9 cellular contexts compared by ENCODE assay signal in genomic region chr4:121765368-121765705, GRCh38. TPM values are rescaled to one million over a fixed set of nuclear protein-coding genes. Genes with fewer than 3 reads are reported as not detected.
DNase-seq lines count a peak whose midpoint lies in the region; ATAC-seq, FAIRE-seq and TF ChIP-seq lines count a peak whose summit lies in the region.
"Had no signal": no experiment of that assay in that cellular context is flagged by ENCODE, and none has a peak within 500 bp of the region (broad histone marks: within the 10 kb centered on the region; RNA-seq: fewer than 3 reads in every experiment).

No MANE protein-coding gene starts in this region.

- no peaks in the 10 kb centered on the region for H3K9me3 Mint-ChIP-seq in activated naive CD4-positive, alpha-beta T cell treated with anti-CD3 and anti-CD28 coated beads, Interleukin-2, amount 10 ng/mL, durations not matched to agents 7 days and 5 days

- no peak for DNase-seq in activated naive CD4-positive, alpha-beta T cell treated with anti-CD3 and anti-CD28 coated beads, Interleukin-2, amount 10 ng/mL, durations not matched to agents 7 days and 5 days
- DNase-seq in activated naive CD4-positive, alpha-beta T cell treated with anti-CD3 and anti-CD28 coated beads, Interleukin-2, amount 50 U/mL, for 16 hours: no peak
- DNase-seq in GM12878 (ENCODE audit: low read depth, low spot score): no peak
- DNase-seq in lower lobe of right lung: no peak
- no peak for DNase-seq in SIG-M5 treated with dmso at 0.1 percent for 504 hours (lab: John Stamatoyannopoulos, UW; ENCODE audit: unreplicated experiment)
- DNase-seq in NCI-H128 (lab: John Stamatoyannopoulos, UW; ENCODE audit: unreplicated experiment): no peak
- DNase-seq: stimulated activated CD4-positive, alpha-beta T cell treated with anti-CD3 and anti-CD28 coated beads, Interleukin-1b, Interleukin-23, amount 100 ng/mL, for 48 hours had no signal

- FAIRE-seq in GM12878 (lab: Jason Lieb, UNC): no peak

- H3K9ac ChIP-seq in GM12878 (ENCODE audit: control insufficient read depth, insufficient read depth, low read length): no peak overlapping the region

- no TSS peak for BruUV-seq in GM12878 (replicated peaks; lab: Mats Ljungman, UMichigan)

- H3K4me1 ChIP-seq in GM12878 (ENCODE audit: control insufficient read depth, insufficient read depth, low read length): no peaks in the 10 kb centered on the region
- H3K4me1 ChIP-seq in lower lobe of right lung: peaks cover 5% of the 10 kb centered on the region
- peaks cover 3% of the 10 kb centered on the region for H3K4me1 ChIP-seq in thymus (ENCODE audit: control insufficient read depth, insufficient read depth, low read length)

- in situ Hi-C loops in GM12878 (cut with MboI): no loop called here

- H3K27me3 ChIP-seq in GM12878 (replicated peaks in 1 of 2; ENCODE audit: control insufficient read depth in 2 of 2, insufficient read depth in 2 of 2, low read length in 1 of 2) (peaks cover 1 to 5% of the 10 kb centered on the region in 2 experiments; a peak in 3 of 4 replicates), lower lobe of right lung (ENCODE audit: low read depth) (peaks cover 24% of the 10 kb centered on the region), thymus (ENCODE audit: control insufficient read depth, insufficient read depth) (peaks cover 26% of the 10 kb centered on the region)

- H3K27me3 Mint-ChIP-seq in activated naive CD4-positive, alpha-beta T cell treated with anti-CD3 and anti-CD28 coated beads, Interleukin-2, amount 10 ng/mL, durations not matched to agents 7 days and 5 days: peaks cover 67% of the 10 kb centered on the region

- no peaks in the 10 kb centered on the region for H4K20me1 ChIP-seq in GM12878 (ENCODE audit: control insufficient read depth, insufficient read depth)

- no peak overlapping the region for H3K27ac Mint-ChIP-seq in activated naive CD4-positive, alpha-beta T cell treated with anti-CD3 and anti-CD28 coated beads, Interleukin-2, amount 10 ng/mL, durations not matched to agents 7 days and 5 days

- H3K36me3 ChIP-seq in GM12878 (ENCODE audit: control insufficient read depth in 2 of 2, insufficient read depth in 2 of 2, low read length in 1 of 2) (no peaks in the 10 kb centered on the region), lower lobe of right lung (no peaks in the 10 kb centered on the region), thymus (ENCODE audit: control insufficient read depth, insufficient read depth) (no peaks in the 10 kb centered on the region)

- H3K27ac ChIP-seq in GM12878 (ENCODE audit: control insufficient read depth, insufficient read depth) (no peak overlapping the region), lower lobe of right lung (no peak overlapping the region), thymus (ENCODE audit: low read depth) (no peak overlapping the region)

- POLR2A ChIA-PET in GM12878 (lab: Charles Lee): no interaction called here

- no peak overlapping the region for H2AFZ ChIP-seq in GM12878 (ENCODE audit: control insufficient read depth, low read depth, low read length)

- TF ChIP-seq CTCF in GM12878 (IDR thresholded peaks at IDR 0.05 in 2 of 3, conservative IDR thresholded peaks at IDR 0.05 in 1 of 3; ENCODE audit: control insufficient read depth in 2 of 3, extremely low read depth in 1 of 3, insufficient read depth in 1 of 3, low read depth in 3 of 3, low read length in 3 of 3) (no peak), lower lobe of right lung (IDR thresholded peaks at IDR 0.05) (no peak)

- TF ChIP-seq RAD21 in GM12878 (IDR thresholded peaks at IDR 0.05; ENCODE audit: insufficient read depth, low read depth, low read length): no peak

- TF ChIP-seq EP300 in GM12878 (IDR thresholded peaks at IDR 0.05; ENCODE audit: borderline replicate concordance in 1 of 2, control insufficient read depth in 1 of 2, low read depth in 2 of 2, low read length in 2 of 2): no peak

- H3K9me3 ChIP-seq in GM12878 (replicated peaks; ENCODE audit: control insufficient read depth, insufficient read depth, low read length) (no peaks in the 10 kb centered on the region; the same call in 2 of the 3 replicates), lower lobe of right lung (no peaks in the 10 kb centered on the region), thymus (ENCODE audit: control insufficient read depth) (no peaks in the 10 kb centered on the region)

- H3K4me2 ChIP-seq in GM12878 (ENCODE audit: control insufficient read depth, insufficient read depth): peak overlapping the region; percentile 45

- peak overlapping the region; percentile 2; the same call in 1 of the 2 replicates for H3K4me3 ChIP-seq in GM12878
- peak overlapping the region; percentile 47 for H3K4me3 ChIP-seq in lower lobe of right lung
- peak overlapping the region; percentile 58 for H3K4me3 ChIP-seq in thymus (ENCODE audit: low read length)

- RAD21 ChIA-PET in GM12878 (lab: Charles Lee; ENCODE audit: unreplicated experiment): no interaction called here

- no peaks in the 10 kb centered on the region for H3K36me3 Mint-ChIP-seq in activated naive CD4-positive, alpha-beta T cell treated with anti-CD3 and anti-CD28 coated beads, Interleukin-2, amount 10 ng/mL, durations not matched to agents 7 days and 5 days

- peak overlapping the region; percentile 47 for H3K4me3 Mint-ChIP-seq in activated naive CD4-positive, alpha-beta T cell treated with anti-CD3 and anti-CD28 coated beads, Interleukin-2, amount 10 ng/mL, durations not matched to agents 7 days and 5 days

- no peak for ATAC-seq in GM12878
- ATAC-seq in lower lobe of right lung: no peak
- ATAC-seq in GM18511 (IDR thresholded peaks at IDR 0.05; ENCODE audit: unreplicated experiment): no peak

- WGBS in GM12878 (ENCODE audit: insufficient coverage, insufficient replicate concordance, low lambda C conversion rate, missing lambda C conversion rate): 26% methylated on average over 16 of the region's 16 CpGs
- 24% methylated on average over 16 of the region's 16 CpGs for WGBS in thymus

- peaks cover 12% of the 10 kb centered on the region for H3K4me1 Mint-ChIP-seq in activated naive CD4-positive, alpha-beta T cell treated with anti-CD3 and anti-CD28 coated beads, Interleukin-2, amount 10 ng/mL, durations not matched to agents 7 days and 5 days

- intact Hi-C loops in GM12878 (cut with micrococcal nuclease; ENCODE audit: unreplicated experiment) (no loop called here), lower lobe of right lung (cut with DNase I) (no loop called here)

- no peaks in the 10 kb centered on the region for H3K79me2 ChIP-seq in GM12878 (ENCODE audit: control insufficient read depth, insufficient read depth, low read length)

- SMC1A ChIA-PET in GM12878 (lab: Charles Lee; ENCODE audit: uncharacterized antibody, unreplicated experiment): interaction anchor here (6.4 kb wide), 1 partner anchor 12 kb away, joined by 36 read pairs; no protein-coding TSS in a partner anchor

- CTCF ChIA-PET in activated naive CD4-positive, alpha-beta T cell treated with anti-CD3 and anti-CD28 coated beads, Interleukin-2, amount 10 ng/mL, durations not matched to agents 7 days and 5 days (lab: Charles Lee): no interaction called here
- CTCF ChIA-PET in GM12878 (lab: Yijun Ruan, JAX): interaction anchor here (0.7 to 1.3 kb wide), 2 partner anchors 28 to 56 kb away, joined by 3 read pairs; no protein-coding TSS in a partner anchor

- no peak for TF ChIP-seq POLR2A in GM12878 (IDR thresholded peaks at IDR 0.05; ENCODE audit: low read depth, low read length)

RNA-seq across cellular contexts. Expression of gene SMIM43, which starts 0.4 kb away (rescaled TPM):
- not detected in 2 replicates for total RNA-seq in GM12878 (2013; cell fraction: nucleolus; rRNA removed)
- total RNA-seq in GM12878 (2014; rRNA removed) (not detected in 2 replicates), GM12878 (2014; rRNA removed; fragmentation: Illumina TruSeq; extraction: Trizol) (not detected in 2 replicates), GM12878 (2021) (not detected in 2 replicates), lower lobe of right lung (0.18 TPM)
- not detected for polyA plus RNA-seq in GM12878 (2011; ENCODE audit: low read depth)
- polyA plus RNA-seq in GM12878 (2011; rRNA removed) (0.04 and 0.12 TPM in 2 replicates), GM12878 (2014; fragmentation: Illumina TruSeq; extraction: Trizol) (not detected in 2 replicates), GM12878 (2014; fragmentation: Nextera tagmentation; extraction: Ambion mirVana) (not detected), GM12878 (2014; rRNA removed) (not detected in 2 replicates), GM12878 (2016; fragmentation: Nextera tagmentation; extraction: Ambion mirVana) (not detected), thymus (0.43 TPM)
- 0.12 and 0.13 TPM in 2 replicates for polyA plus RNA-seq in GM12878 (2011; cell fraction: cytosol; rRNA removed)
- polyA plus RNA-seq in GM12878 (2011; cell fraction: nucleus; rRNA removed): 0.16 and 0.27 TPM in 2 replicates
- not detected in 2 replicates for polyA plus RNA-seq in GM12878 (2012)
- polyA minus RNA-seq in GM12878 (2011; rRNA and poly(A)+ RNA removed): 0.07 TPM in 1 of 2 replicates, not detected in the other
- not detected in 2 replicates for polyA minus RNA-seq in GM12878 (2011; cell fraction: cytosol; rRNA and poly(A)+ RNA removed)
- polyA minus RNA-seq in GM12878 (2011; cell fraction: nucleus; rRNA and poly(A)+ RNA removed): not detected in 2 replicates

RNA-seq across cellular contexts. Expression of gene EXOSC9, which starts 35.8 kb away (rescaled TPM):
- total RNA-seq in GM12878 (2013; cell fraction: nucleolus; rRNA removed): 64.0 and 71.2 TPM in 2 replicates
- total RNA-seq in GM12878 (2014; rRNA removed): 50.7 and 72.1 TPM in 2 replicates
- 88.1 and 89.7 TPM in 2 replicates for total RNA-seq in GM12878 (2014; rRNA removed; fragmentation: Illumina TruSeq; extraction: Trizol)
- total RNA-seq in GM12878 (2021): 49.0 and 50.5 TPM in 2 replicates
- polyA plus RNA-seq in GM12878 (2011; ENCODE audit: low read depth): 23.0 TPM
- 102 and 141 TPM in 2 replicates for polyA plus RNA-seq in GM12878 (2011; rRNA removed)
- 38.1 and 41.7 TPM in 2 replicates for polyA plus RNA-seq in GM12878 (2011; cell fraction: cytosol; rRNA removed)
- polyA plus RNA-seq in GM12878 (2011; cell fraction: nucleus; rRNA removed): 59.4 and 66.8 TPM in 2 replicates
- 45.4 and 47.2 TPM in 2 replicates for polyA plus RNA-seq in GM12878 (2012)
- 102 and 123 TPM in 2 replicates for polyA plus RNA-seq in GM12878 (2014; fragmentation: Illumina TruSeq; extraction: Trizol)
- polyA plus RNA-seq in GM12878 (2014; fragmentation: Nextera tagmentation; extraction: Ambion mirVana): 100 to 1,000 TPM; 115 to 131 TPM
- 59.0 and 70.6 TPM in 2 replicates for polyA plus RNA-seq in GM12878 (2014; rRNA removed)
- 10 to 100 TPM; 80.4 to 81.0 TPM for polyA plus RNA-seq in GM12878 (2016; fragmentation: Nextera tagmentation; extraction: Ambion mirVana)
- polyA minus RNA-seq in GM12878 (2011; rRNA and poly(A)+ RNA removed): 77.8 and 97.4 TPM in 2 replicates
- polyA minus RNA-seq in GM12878 (2011; cell fraction: cytosol; rRNA and poly(A)+ RNA removed): 37.4 and 40.4 TPM in 2 replicates
- polyA minus RNA-seq in GM12878 (2011; cell fraction: nucleus; rRNA and poly(A)+ RNA removed): 38.8 and 53.1 TPM in 2 replicates
- total RNA-seq in lower lobe of right lung: 15.6 TPM
- polyA plus RNA-seq in thymus: 33.4 TPM

RNA-seq across cellular contexts. Expression of gene CCNA2, which starts 58.3 kb away (rescaled TPM):
- total RNA-seq in GM12878 (2013; cell fraction: nucleolus; rRNA removed): 16.7 and 18.0 TPM in 2 replicates
- total RNA-seq in GM12878 (2014; rRNA removed): 98.9 and 106 TPM in 2 replicates
- 92.4 and 94.3 TPM in 2 replicates for total RNA-seq in GM12878 (2014; rRNA removed; fragmentation: Illumina TruSeq; extraction: Trizol)
- total RNA-seq in GM12878 (2021): 69.6 and 74.1 TPM in 2 replicates
- 16.2 TPM for polyA plus RNA-seq in GM12878 (2011; ENCODE audit: low read depth)
- polyA plus RNA-seq in GM12878 (2011; rRNA removed): 99.3 and 153 TPM in 2 replicates
- 54.2 and 62.4 TPM in 2 replicates for polyA plus RNA-seq in GM12878 (2011; cell fraction: cytosol; rRNA removed)
- polyA plus RNA-seq in GM12878 (2011; cell fraction: nucleus; rRNA removed): 36.4 and 41.5 TPM in 2 replicates
- 27.0 and 39.9 TPM in 2 replicates for polyA plus RNA-seq in GM12878 (2012)
- polyA plus RNA-seq in GM12878 (2014; fragmentation: Illumina TruSeq; extraction: Trizol): 96.5 and 112 TPM in 2 replicates
- polyA plus RNA-seq in GM12878 (2014; fragmentation: Nextera tagmentation; extraction: Ambion mirVana): 10 to 100 TPM; 21.8 to 34.7 TPM
- polyA plus RNA-seq in GM12878 (2014; rRNA removed): 57.8 and 68.2 TPM in 2 replicates
- polyA plus RNA-seq in GM12878 (2016; fragmentation: Nextera tagmentation; extraction: Ambion mirVana): 100 to 1,000 TPM; 137 to 153 TPM
- polyA minus RNA-seq in GM12878 (2011; rRNA and poly(A)+ RNA removed): 55.0 and 74.2 TPM in 2 replicates
- 40.3 and 40.8 TPM in 2 replicates for polyA minus RNA-seq in GM12878 (2011; cell fraction: cytosol; rRNA and poly(A)+ RNA removed)
- 14.7 and 25.6 TPM in 2 replicates for polyA minus RNA-seq in GM12878 (2011; cell fraction: nucleus; rRNA and poly(A)+ RNA removed)
- 2.2 TPM for total RNA-seq in lower lobe of right lung
- 8.8 TPM for polyA plus RNA-seq in thymus

Comparison
In these comparisons a context has a peak if more than half of its experiments do, and no peak if none do; other contexts are left out.
1. H3K4me3 ChIP-seq: peak in every context shown above with its lines; median percentile 58 in thymus; 47 in lower lobe of right lung; 2 in GM12878.